15 cellular contexts compared by ENCODE assay signal in the genomic region with DNA sequence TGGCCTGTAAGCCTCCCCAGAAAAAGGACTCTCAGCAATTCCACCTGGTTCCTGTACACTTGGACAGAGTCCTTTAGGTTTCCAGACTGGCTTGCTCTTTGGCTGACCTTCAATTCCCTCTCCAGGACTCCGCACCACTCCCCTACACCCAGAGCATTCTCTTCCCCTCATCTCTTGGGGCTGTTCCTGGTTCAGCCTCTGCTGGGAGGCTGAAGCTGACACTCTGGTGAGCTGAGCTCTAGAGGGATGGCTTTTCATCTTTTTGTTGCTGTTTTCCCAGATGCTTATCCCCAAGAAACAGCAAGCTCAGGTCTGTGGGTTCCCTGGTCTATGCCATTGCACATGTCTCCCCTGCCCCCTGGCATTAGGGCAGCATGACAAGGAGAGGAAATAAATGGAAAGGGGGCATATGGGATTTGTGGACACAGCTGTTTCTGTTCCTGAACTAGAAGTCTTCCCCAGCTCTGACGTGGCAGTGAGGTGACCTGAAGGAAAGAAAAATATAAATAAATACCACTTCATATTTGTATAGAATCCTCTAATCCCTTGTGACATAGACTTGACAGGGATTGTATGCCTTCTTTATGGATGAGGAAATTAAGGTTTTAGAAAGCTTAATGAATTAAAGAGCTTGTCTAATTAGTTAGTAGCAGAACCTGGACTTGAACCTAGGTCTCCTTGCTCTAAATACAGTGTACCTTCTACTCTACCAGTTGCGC. TPM values are rescaled to one million over a fixed set of nuclear protein-coding genes. Genes with fewer than 3 reads are reported as not detected.
DNase-seq lines count a peak whose midpoint lies in the region; ATAC-seq, FAIRE-seq and TF ChIP-seq lines count a peak whose summit lies in the region.
"Had no signal": no experiment of that assay in that cellular context is flagged by ENCODE, and none has a peak within 500 bp of the region (broad histone marks: within the 10 kb centered on the region; RNA-seq: fewer than 3 reads in every experiment).

No MANE protein-coding gene starts in this region.

- no peak overlapping the region for H3K4me3 ChIP-seq in lower lobe of right lung
- H3K4me3 ChIP-seq: cardiac muscle cell had no signal

- no peak for TF ChIP-seq CTCF in lower lobe of right lung (IDR thresholded peaks at IDR 0.05)
- no peak for TF ChIP-seq CTCF in D721Med (IDR thresholded peaks at IDR 0.05; ENCODE audit: insufficient read depth, missing control alignments)

- H3K36me3 ChIP-seq in lower lobe of right lung: no peaks in the 10 kb centered on the region
- H3K36me3 ChIP-seq: cardiac muscle cell had no signal

- H3K9me3 ChIP-seq in lower lobe of right lung: no peaks in the 10 kb centered on the region

- no peak for ATAC-seq in lower lobe of right lung
- ATAC-seq: activated naive CD4-positive, alpha-beta T cell treated with anti-CD3 and anti-CD28 coated beads, Interleukin-2, amount 50 U/mL, for 72 hours had no signal

- FAIRE-seq in D721Med (lab: Jason Lieb, UNC) (no peak), HTR-8/SVneo (lab: Jason Lieb, UNC) (no peak)

- peak overlapping the region; percentile 20 for H3K27ac ChIP-seq in angular gyrus (ENCODE audit: low read depth, low read length)
- H3K27ac ChIP-seq in lower lobe of right lung: peak overlapping the region; percentile 25
- H3K27ac ChIP-seq: cardiac muscle cell had no signal

- intact Hi-C loops in lower lobe of right lung (cut with DNase I): no loop called here

- peak; percentile 61 for DNase-seq in LHCN-M2 (ENCODE audit: low read depth)
- no peak for DNase-seq in lower lobe of right lung
- no peak for DNase-seq in D721Med (ENCODE audit: insufficient read length, low spot score)
- no peak for DNase-seq in activated gamma-delta T cell treated with Interleukin-2 at 50 U/mL for 16 hours
- no peak for DNase-seq in HTR-8/SVneo (ENCODE audit: insufficient read length, low spot score)
- DNase-seq: foreskin melanocyte; NCI-H524 treated with DMSO at 0.1 percent for 48 hours; stimulated activated CD4-positive, alpha-beta T cell treated with anti-CD3 and anti-CD28 coated beads, Interleukin-12 subunit alpha, Interleukin-12 subunit beta, amount 100 ng/mL, for 4 hours had no signal

- peaks cover 51% of the 10 kb centered on the region for H3K4me1 ChIP-seq in lower lobe of right lung

- no peaks in the 10 kb centered on the region for H3K27me3 ChIP-seq in lower lobe of right lung (ENCODE audit: low read depth)
- H3K27me3 ChIP-seq: cardiac muscle cell had no signal

RNA-seq across cellular contexts. Expression of a gene that starts 1.4 kb away (rescaled TPM):
- total RNA-seq in LHCN-M2 (2014; rRNA removed): not detected in 2 replicates
- not detected for polyA plus RNA-seq in LHCN-M2 (2012)
- total RNA-seq in lower lobe of right lung: not detected
- total RNA-seq: activated naive CD4-positive, alpha-beta T cell treated with anti-CD3 and anti-CD28 coated beads, Interleukin-2, amount 50 U/mL, for 72 hours; cardiac muscle cell; M059J; occipital lobe; RPMI7951; T-helper 1 cell treated with Interleukin-12 subunit alpha and Interleukin-12 subunit beta and Interleukin-4 antibody, amounts not matched to agents 30 ng/mL and 1 ng/mL, for 36 hours had no signal
- polyA plus RNA-seq: cardiac muscle cell had no signal

RNA-seq across cellular contexts. Expression of a gene that starts 8.9 kb away (rescaled TPM):
- total RNA-seq in LHCN-M2 (2014; rRNA removed): not detected in 2 replicates
- polyA plus RNA-seq in LHCN-M2 (2012): not detected
- not detected for total RNA-seq in lower lobe of right lung
- total RNA-seq: activated naive CD4-positive, alpha-beta T cell treated with anti-CD3 and anti-CD28 coated beads, Interleukin-2, amount 50 U/mL, for 72 hours; cardiac muscle cell; M059J; occipital lobe; RPMI7951; T-helper 1 cell treated with Interleukin-12 subunit alpha and Interleukin-12 subunit beta and Interleukin-4 antibody, amounts not matched to agents 30 ng/mL and 1 ng/mL, for 36 hours had no signal
- polyA plus RNA-seq: cardiac muscle cell had no signal

RNA-seq across cellular contexts. Expression of a gene that starts 13.5 kb away (rescaled TPM):
- total RNA-seq in LHCN-M2 (2014; rRNA removed) (not detected in 2 replicates), lower lobe of right lung (not detected)
- not detected for polyA plus RNA-seq in LHCN-M2 (2012)
- total RNA-seq: activated naive CD4-positive, alpha-beta T cell treated with anti-CD3 and anti-CD28 coated beads, Interleukin-2, amount 50 U/mL, for 72 hours; M059J; occipital lobe; RPMI7951; T-helper 1 cell treated with Interleukin-12 subunit alpha and Interleukin-12 subunit beta and Interleukin-4 antibody, amounts not matched to agents 30 ng/mL and 1 ng/mL, for 36 hours had no signal

RNA-seq across cellular contexts. Expression of a gene that starts 14.1 kb away (rescaled TPM):
- total RNA-seq in LHCN-M2 (2014; rRNA removed) (not detected in 2 replicates), lower lobe of right lung (not detected)
- not detected for polyA plus RNA-seq in LHCN-M2 (2012)
- total RNA-seq: activated naive CD4-positive, alpha-beta T cell treated with anti-CD3 and anti-CD28 coated beads, Interleukin-2, amount 50 U/mL, for 72 hours; cardiac muscle cell; M059J; occipital lobe; RPMI7951; T-helper 1 cell treated with Interleukin-12 subunit alpha and Interleukin-12 subunit beta and Interleukin-4 antibody, amounts not matched to agents 30 ng/mL and 1 ng/mL, for 36 hours had no signal
- polyA plus RNA-seq: cardiac muscle cell had no signal

RNA-seq across cellular contexts. Expression of a gene that starts 18.7 kb away (rescaled TPM):
- 0.86 TPM in 1 of 2 replicates, not detected in the other for total RNA-seq in LHCN-M2 (2014; rRNA removed)
- 0.16 TPM for polyA plus RNA-seq in LHCN-M2 (2012)
- 92.7 TPM for total RNA-seq in lower lobe of right lung
